1 cellular context compared by ENCODE assay signal in genomic region chr9:121563881-121564460, GRCh38.
TF ChIP-seq lines count a peak whose summit lies in the region.

No MANE protein-coding gene starts in this region.

TF ChIP-seq in WTC11, 78 proteins besides CTCF, POLR2A, EP300 and RAD21 (continued from another document):
- TF ChIP-seq FOXJ3 (CRISPR knock-in tag; IDR thresholded peaks at IDR 0.05; ENCODE audit: borderline replicate concordance) = no peak
